1 cellular context compared by ENCODE assay signal in genomic region chr2:215417400-215417951, GRCh38.
TF ChIP-seq lines count a peak whose summit lies in the region.

No MANE protein-coding gene starts in this region.

TF ChIP-seq in HepG2, 621 proteins besides CTCF, POLR2A, EP300 and RAD21 (continued from another document and continues in another):
- TF ChIP-seq, protein P1, sequence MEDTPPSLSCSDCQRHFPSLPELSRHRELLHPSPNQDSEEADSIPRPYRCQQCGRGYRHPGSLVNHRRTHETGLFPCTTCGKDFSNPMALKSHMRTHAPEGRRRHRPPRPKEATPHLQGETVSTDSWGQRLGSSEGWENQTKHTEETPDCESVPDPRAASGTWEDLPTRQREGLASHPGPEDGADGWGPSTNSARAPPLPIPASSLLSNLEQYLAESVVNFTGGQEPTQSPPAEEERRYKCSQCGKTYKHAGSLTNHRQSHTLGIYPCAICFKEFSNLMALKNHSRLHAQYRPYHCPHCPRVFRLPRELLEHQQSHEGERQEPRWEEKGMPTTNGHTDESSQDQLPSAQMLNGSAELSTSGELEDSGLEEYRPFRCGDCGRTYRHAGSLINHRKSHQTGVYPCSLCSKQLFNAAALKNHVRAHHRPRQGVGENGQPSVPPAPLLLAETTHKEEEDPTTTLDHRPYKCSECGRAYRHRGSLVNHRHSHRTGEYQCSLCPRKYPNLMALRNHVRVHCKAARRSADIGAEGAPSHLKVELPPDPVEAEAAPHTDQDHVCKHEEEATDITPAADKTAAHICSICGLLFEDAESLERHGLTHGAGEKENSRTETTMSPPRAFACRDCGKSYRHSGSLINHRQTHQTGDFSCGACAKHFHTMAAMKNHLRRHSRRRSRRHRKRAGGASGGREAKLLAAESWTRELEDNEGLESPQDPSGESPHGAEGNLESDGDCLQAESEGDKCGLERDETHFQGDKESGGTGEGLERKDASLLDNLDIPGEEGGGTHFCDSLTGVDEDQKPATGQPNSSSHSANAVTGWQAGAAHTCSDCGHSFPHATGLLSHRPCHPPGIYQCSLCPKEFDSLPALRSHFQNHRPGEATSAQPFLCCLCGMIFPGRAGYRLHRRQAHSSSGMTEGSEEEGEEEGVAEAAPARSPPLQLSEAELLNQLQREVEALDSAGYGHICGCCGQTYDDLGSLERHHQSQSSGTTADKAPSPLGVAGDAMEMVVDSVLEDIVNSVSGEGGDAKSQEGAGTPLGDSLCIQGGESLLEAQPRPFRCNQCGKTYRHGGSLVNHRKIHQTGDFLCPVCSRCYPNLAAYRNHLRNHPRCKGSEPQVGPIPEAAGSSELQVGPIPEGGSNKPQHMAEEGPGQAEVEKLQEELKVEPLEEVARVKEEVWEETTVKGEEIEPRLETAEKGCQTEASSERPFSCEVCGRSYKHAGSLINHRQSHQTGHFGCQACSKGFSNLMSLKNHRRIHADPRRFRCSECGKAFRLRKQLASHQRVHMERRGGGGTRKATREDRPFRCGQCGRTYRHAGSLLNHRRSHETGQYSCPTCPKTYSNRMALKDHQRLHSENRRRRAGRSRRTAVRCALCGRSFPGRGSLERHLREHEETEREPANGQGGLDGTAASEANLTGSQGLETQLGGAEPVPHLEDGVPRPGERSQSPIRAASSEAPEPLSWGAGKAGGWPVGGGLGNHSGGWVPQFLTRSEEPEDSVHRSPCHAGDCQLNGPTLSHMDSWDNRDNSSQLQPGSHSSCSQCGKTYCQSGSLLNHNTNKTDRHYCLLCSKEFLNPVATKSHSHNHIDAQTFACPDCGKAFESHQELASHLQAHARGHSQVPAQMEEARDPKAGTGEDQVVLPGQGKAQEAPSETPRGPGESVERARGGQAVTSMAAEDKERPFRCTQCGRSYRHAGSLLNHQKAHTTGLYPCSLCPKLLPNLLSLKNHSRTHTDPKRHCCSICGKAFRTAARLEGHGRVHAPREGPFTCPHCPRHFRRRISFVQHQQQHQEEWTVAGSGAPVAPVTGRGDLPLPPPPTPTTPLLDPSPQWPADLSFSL (CRISPR knock-in tag; IDR thresholded peaks at IDR 0.05): no peak
- TF ChIP-seq, protein P2, sequence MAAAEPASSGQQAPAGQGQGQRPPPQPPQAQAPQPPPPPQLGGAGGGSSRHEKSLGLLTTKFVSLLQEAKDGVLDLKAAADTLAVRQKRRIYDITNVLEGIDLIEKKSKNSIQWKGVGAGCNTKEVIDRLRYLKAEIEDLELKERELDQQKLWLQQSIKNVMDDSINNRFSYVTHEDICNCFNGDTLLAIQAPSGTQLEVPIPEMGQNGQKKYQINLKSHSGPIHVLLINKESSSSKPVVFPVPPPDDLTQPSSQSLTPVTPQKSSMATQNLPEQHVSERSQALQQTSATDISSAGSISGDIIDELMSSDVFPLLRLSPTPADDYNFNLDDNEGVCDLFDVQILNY (CRISPR knock-in tag; conservative IDR thresholded peaks at IDR 0.05): no peak
- TF ChIP-seq PATZ1 (CRISPR knock-in tag; IDR thresholded peaks at IDR 0.05): peak; percentile 56; the same call in 1 of the 2 replicates
- 0 out of 2 replicates have a peak, but pooled peaks have one; percentile 37 for TF ChIP-seq ZSCAN21 (CRISPR knock-in tag; IDR thresholded peaks at IDR 0.05; ENCODE audit: borderline replicate concordance)
- TF ChIP-seq NFE2L2 (IDR thresholded peaks at IDR 0.05; ENCODE audit: low read length): no peak
- no peak for TF ChIP-seq ZFP37 (CRISPR knock-in tag; IDR thresholded peaks at IDR 0.05; ENCODE audit: borderline replicate concordance)
- no peak for TF ChIP-seq NONO (IDR thresholded peaks at IDR 0.05)
- TF ChIP-seq NONO (CRISPR knock-in tag; conservative IDR thresholded peaks at IDR 0.05): 0 out of 2 replicates have a peak, but pooled peaks have one; percentile 18
- TF ChIP-seq ZNF274 (CRISPR knock-in tag; IDR thresholded peaks at IDR 0.05): no peak
- TF ChIP-seq FIP1L1 (IDR thresholded peaks at IDR 0.05; ENCODE audit: borderline replicate concordance, insufficient read depth, low read depth, low read length): no peak
- no peak for TF ChIP-seq CSRNP2 (CRISPR knock-in tag; conservative IDR thresholded peaks at IDR 0.05; ENCODE audit: low read depth)
- TF ChIP-seq CREBL2 (CRISPR knock-in tag; IDR thresholded peaks at IDR 0.05; ENCODE audit: borderline replicate concordance): no peak
- TF ChIP-seq ATM (IDR thresholded peaks at IDR 0.05; ENCODE audit: borderline replicate concordance): no peak
- no peak; the same call in 1 of the 2 replicates for TF ChIP-seq AHR (CRISPR knock-in tag; IDR thresholded peaks at IDR 0.05)
- TF ChIP-seq SATB2 (CRISPR knock-in tag; IDR thresholded peaks at IDR 0.05): no peak
- no peak for TF ChIP-seq ZNF251 (CRISPR knock-in tag; IDR thresholded peaks at IDR 0.05)
- TF ChIP-seq ZC3H4 (CRISPR knock-in tag; IDR thresholded peaks at IDR 0.05; ENCODE audit: borderline replicate concordance): no peak
- TF ChIP-seq ZBTB39 (CRISPR knock-in tag; IDR thresholded peaks at IDR 0.05): peak; percentile 100
- TF ChIP-seq MATR3 (CRISPR knock-in tag; IDR thresholded peaks at IDR 0.05): no peak
- no peak for TF ChIP-seq ZNF782 (CRISPR knock-in tag; IDR thresholded peaks at IDR 0.05; ENCODE audit: borderline replicate concordance)
- peak; percentile 91; the same call in 1 of the 2 replicates for TF ChIP-seq ZNF614 (CRISPR knock-in tag; IDR thresholded peaks at IDR 0.05; ENCODE audit: borderline replicate concordance)
- peak; percentile 94 for TF ChIP-seq RCOR2 (CRISPR knock-in tag; IDR thresholded peaks at IDR 0.05)
- TF ChIP-seq MYC (CRISPR knock-in tag; IDR thresholded peaks at IDR 0.05; ENCODE audit: borderline replicate concordance): no peak
- TF ChIP-seq, protein P3, sequence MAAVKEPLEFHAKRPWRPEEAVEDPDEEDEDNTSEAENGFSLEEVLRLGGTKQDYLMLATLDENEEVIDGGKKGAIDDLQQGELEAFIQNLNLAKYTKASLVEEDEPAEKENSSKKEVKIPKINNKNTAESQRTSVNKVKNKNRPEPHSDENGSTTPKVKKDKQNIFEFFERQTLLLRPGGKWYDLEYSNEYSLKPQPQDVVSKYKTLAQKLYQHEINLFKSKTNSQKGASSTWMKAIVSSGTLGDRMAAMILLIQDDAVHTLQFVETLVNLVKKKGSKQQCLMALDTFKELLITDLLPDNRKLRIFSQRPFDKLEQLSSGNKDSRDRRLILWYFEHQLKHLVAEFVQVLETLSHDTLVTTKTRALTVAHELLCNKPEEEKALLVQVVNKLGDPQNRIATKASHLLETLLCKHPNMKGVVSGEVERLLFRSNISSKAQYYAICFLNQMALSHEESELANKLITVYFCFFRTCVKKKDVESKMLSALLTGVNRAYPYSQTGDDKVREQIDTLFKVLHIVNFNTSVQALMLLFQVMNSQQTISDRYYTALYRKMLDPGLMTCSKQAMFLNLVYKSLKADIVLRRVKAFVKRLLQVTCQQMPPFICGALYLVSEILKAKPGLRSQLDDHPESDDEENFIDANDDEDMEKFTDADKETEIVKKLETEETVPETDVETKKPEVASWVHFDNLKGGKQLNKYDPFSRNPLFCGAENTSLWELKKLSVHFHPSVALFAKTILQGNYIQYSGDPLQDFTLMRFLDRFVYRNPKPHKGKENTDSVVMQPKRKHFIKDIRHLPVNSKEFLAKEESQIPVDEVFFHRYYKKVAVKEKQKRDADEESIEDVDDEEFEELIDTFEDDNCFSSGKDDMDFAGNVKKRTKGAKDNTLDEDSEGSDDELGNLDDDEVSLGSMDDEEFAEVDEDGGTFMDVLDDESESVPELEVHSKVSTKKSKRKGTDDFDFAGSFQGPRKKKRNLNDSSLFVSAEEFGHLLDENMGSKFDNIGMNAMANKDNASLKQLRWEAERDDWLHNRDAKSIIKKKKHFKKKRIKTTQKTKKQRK (IDR thresholded peaks at IDR 0.05; ENCODE audit: low read length): no peak
- no peak for TF ChIP-seq TAF15 (IDR thresholded peaks at IDR 0.05; ENCODE audit: low read depth, low read length, poor library complexity, severe bottlenecking)
- no peak for TF ChIP-seq SP4 (CRISPR knock-in tag; IDR thresholded peaks at IDR 0.05)
- no peak for TF ChIP-seq NFKB2 (CRISPR knock-in tag; IDR thresholded peaks at IDR 0.05; ENCODE audit: borderline replicate concordance)
- TF ChIP-seq, protein P4, sequence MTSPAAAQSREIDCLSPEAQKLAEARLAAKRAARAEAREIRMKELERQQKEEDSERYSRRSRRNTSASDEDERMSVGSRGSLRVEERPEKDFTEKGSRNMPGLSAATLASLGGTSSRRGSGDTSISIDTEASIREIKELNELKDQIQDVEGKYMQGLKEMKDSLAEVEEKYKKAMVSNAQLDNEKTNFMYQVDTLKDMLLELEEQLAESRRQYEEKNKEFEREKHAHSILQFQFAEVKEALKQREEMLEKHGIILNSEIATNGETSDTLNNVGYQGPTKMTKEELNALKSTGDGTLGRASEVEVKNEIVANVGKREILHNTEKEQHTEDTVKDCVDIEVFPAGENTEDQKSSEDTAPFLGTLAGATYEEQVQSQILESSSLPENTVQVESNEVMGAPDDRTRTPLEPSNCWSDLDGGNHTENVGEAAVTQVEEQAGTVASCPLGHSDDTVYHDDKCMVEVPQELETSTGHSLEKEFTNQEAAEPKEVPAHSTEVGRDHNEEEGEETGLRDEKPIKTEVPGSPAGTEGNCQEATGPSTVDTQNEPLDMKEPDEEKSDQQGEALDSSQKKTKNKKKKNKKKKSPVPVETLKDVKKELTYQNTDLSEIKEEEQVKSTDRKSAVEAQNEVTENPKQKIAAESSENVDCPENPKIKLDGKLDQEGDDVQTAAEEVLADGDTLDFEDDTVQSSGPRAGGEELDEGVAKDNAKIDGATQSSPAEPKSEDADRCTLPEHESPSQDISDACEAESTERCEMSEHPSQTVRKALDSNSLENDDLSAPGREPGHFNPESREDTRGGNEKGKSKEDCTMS (CRISPR knock-in tag; conservative IDR thresholded peaks at IDR 0.05): no peak
- peak; percentile 11; the same call in 1 of the 2 replicates for TF ChIP-seq FOSL1 (CRISPR knock-in tag; IDR thresholded peaks at IDR 0.05; ENCODE audit: borderline replicate concordance)
- TF ChIP-seq NR2F2 (IDR thresholded peaks at IDR 0.05; ENCODE audit: borderline replicate concordance, low read depth): peak; percentile 86
- no peak for TF ChIP-seq ATF7 (IDR thresholded peaks at IDR 0.05)
- no peak for TF ChIP-seq ATF7 (CRISPR knock-in tag; IDR thresholded peaks at IDR 0.05)
- TF ChIP-seq ZMYM4 (CRISPR knock-in tag; IDR thresholded peaks at IDR 0.05): peak; percentile 80
- TF ChIP-seq ZNF225 (CRISPR knock-in tag; IDR thresholded peaks at IDR 0.05): no peak
- TF ChIP-seq, protein P5, sequence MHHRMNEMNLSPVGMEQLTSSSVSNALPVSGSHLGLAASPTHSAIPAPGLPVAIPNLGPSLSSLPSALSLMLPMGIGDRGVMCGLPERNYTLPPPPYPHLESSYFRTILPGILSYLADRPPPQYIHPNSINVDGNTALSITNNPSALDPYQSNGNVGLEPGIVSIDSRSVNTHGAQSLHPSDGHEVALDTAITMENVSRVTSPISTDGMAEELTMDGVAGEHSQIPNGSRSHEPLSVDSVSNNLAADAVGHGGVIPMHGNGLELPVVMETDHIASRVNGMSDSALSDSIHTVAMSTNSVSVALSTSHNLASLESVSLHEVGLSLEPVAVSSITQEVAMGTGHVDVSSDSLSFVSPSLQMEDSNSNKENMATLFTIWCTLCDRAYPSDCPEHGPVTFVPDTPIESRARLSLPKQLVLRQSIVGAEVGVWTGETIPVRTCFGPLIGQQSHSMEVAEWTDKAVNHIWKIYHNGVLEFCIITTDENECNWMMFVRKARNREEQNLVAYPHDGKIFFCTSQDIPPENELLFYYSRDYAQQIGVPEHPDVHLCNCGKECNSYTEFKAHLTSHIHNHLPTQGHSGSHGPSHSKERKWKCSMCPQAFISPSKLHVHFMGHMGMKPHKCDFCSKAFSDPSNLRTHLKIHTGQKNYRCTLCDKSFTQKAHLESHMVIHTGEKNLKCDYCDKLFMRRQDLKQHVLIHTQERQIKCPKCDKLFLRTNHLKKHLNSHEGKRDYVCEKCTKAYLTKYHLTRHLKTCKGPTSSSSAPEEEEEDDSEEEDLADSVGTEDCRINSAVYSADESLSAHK (CRISPR knock-in tag; IDR thresholded peaks at IDR 0.05; ENCODE audit: borderline replicate concordance): no peak
- TF ChIP-seq SRSF1 (optimal IDR thresholded peaks at IDR 0.05; ENCODE audit: low read depth, low read length): no peak
- TF ChIP-seq MBD4 (IDR thresholded peaks at IDR 0.05; ENCODE audit: borderline replicate concordance, low read length): peak; percentile 95
- TF ChIP-seq FOXJ3 (CRISPR knock-in tag; IDR thresholded peaks at IDR 0.05; ENCODE audit: borderline replicate concordance): peak; percentile 90; the same call in 1 of the 2 replicates
- TF ChIP-seq ELF1 (CRISPR knock-in tag; IDR thresholded peaks at IDR 0.05): no peak
